ENCODE assay signal across 1 cellular context in the genomic region with DNA sequence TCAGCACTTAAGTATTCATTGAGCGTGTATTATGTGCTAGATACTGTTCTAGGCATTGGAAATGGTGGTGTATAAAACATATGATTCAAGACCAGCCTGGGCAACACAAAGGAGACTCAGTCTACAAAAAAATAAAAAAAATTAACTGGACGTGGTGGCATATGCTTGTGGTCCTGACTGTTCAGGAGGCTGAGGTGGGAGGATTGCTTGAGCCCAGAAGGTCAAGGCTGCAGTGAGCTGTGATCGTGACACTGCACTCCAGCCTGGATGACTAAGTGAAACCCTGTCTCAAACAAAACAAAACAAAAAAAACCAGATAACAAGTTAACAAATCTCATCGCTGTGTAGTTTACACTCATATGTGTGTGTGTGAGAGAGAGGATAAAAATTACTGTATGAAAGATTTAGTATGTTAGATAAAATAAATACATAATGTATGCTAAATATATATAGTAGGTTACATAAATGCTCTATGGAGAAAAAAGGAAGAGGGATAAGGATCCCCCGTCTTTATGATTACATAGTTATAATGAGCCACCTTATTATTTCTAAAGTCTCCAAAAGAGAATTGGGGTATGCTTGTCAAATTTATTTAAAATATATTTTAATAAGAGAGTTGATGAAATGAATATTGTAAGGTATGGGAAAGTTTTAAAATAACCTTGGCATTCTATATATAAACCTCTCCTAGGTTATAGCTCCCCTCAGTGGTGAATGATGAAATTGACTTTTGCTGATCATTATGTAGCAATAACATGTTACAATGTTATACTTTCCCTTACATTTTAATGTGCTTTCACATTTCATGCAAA.
A peak's percentile ranks its signal among the peaks of the same experiment; 100 is the strongest.
TF ChIP-seq lines count a peak whose summit lies in the region.

No MANE protein-coding gene starts in this region.

TF ChIP-seq in HepG2, 621 proteins besides CTCF, POLR2A, EP300 and RAD21 (continued from another document and continues in another):
- TF ChIP-seq SIX1 (CRISPR knock-in tag; IDR thresholded peaks at IDR 0.05; ENCODE audit: borderline replicate concordance): no peak
- TF ChIP-seq, protein P1, sequence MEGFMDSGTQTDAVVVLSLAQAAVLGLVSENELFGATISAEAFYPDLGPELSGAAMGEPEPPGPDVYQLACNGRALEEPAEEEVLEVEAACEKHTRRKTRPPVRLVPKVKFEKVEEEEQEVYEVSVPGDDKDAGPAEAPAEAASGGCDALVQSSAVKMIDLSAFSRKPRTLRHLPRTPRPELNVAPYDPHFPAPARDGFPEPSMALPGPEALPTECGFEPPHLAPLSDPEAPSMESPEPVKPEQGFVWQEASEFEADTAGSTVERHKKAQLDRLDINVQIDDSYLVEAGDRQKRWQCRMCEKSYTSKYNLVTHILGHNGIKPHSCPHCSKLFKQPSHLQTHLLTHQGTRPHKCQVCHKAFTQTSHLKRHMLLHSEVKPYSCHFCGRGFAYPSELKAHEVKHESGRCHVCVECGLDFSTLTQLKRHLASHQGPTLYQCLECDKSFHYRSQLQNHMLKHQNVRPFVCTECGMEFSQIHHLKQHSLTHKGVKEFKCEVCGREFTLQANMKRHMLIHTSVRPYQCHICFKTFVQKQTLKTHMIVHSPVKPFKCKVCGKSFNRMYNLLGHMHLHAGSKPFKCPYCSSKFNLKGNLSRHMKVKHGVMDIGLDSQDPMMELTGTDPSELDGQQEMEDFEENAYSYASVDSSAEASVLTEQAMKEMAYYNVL (CRISPR knock-in tag; IDR thresholded peaks at IDR 0.05; ENCODE audit: borderline replicate concordance): no peak
- TF ChIP-seq FOSL2 (CRISPR knock-in tag; IDR thresholded peaks at IDR 0.05): peak; percentile 90
- TF ChIP-seq, protein P2, sequence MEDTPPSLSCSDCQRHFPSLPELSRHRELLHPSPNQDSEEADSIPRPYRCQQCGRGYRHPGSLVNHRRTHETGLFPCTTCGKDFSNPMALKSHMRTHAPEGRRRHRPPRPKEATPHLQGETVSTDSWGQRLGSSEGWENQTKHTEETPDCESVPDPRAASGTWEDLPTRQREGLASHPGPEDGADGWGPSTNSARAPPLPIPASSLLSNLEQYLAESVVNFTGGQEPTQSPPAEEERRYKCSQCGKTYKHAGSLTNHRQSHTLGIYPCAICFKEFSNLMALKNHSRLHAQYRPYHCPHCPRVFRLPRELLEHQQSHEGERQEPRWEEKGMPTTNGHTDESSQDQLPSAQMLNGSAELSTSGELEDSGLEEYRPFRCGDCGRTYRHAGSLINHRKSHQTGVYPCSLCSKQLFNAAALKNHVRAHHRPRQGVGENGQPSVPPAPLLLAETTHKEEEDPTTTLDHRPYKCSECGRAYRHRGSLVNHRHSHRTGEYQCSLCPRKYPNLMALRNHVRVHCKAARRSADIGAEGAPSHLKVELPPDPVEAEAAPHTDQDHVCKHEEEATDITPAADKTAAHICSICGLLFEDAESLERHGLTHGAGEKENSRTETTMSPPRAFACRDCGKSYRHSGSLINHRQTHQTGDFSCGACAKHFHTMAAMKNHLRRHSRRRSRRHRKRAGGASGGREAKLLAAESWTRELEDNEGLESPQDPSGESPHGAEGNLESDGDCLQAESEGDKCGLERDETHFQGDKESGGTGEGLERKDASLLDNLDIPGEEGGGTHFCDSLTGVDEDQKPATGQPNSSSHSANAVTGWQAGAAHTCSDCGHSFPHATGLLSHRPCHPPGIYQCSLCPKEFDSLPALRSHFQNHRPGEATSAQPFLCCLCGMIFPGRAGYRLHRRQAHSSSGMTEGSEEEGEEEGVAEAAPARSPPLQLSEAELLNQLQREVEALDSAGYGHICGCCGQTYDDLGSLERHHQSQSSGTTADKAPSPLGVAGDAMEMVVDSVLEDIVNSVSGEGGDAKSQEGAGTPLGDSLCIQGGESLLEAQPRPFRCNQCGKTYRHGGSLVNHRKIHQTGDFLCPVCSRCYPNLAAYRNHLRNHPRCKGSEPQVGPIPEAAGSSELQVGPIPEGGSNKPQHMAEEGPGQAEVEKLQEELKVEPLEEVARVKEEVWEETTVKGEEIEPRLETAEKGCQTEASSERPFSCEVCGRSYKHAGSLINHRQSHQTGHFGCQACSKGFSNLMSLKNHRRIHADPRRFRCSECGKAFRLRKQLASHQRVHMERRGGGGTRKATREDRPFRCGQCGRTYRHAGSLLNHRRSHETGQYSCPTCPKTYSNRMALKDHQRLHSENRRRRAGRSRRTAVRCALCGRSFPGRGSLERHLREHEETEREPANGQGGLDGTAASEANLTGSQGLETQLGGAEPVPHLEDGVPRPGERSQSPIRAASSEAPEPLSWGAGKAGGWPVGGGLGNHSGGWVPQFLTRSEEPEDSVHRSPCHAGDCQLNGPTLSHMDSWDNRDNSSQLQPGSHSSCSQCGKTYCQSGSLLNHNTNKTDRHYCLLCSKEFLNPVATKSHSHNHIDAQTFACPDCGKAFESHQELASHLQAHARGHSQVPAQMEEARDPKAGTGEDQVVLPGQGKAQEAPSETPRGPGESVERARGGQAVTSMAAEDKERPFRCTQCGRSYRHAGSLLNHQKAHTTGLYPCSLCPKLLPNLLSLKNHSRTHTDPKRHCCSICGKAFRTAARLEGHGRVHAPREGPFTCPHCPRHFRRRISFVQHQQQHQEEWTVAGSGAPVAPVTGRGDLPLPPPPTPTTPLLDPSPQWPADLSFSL (CRISPR knock-in tag; IDR thresholded peaks at IDR 0.05): no peak
- TF ChIP-seq, protein P3, sequence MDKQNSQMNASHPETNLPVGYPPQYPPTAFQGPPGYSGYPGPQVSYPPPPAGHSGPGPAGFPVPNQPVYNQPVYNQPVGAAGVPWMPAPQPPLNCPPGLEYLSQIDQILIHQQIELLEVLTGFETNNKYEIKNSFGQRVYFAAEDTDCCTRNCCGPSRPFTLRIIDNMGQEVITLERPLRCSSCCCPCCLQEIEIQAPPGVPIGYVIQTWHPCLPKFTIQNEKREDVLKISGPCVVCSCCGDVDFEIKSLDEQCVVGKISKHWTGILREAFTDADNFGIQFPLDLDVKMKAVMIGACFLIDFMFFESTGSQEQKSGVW (CRISPR knock-in tag; IDR thresholded peaks at IDR 0.05; ENCODE audit: borderline replicate concordance): no peak
- TF ChIP-seq ZNF30 (CRISPR knock-in tag; IDR thresholded peaks at IDR 0.05): no peak
- peak; percentile 98 for TF ChIP-seq MAFG (CRISPR knock-in tag; IDR thresholded peaks at IDR 0.05)
- TF ChIP-seq ZNF652 (CRISPR knock-in tag; IDR thresholded peaks at IDR 0.05; ENCODE audit: borderline replicate concordance, low read depth): peak; percentile 52; the same call in 1 of the 2 replicates
- TF ChIP-seq ZNF816 (CRISPR knock-in tag; IDR thresholded peaks at IDR 0.05; ENCODE audit: borderline replicate concordance): peak; percentile 41; the same call in 1 of the 2 replicates
- no peak for TF ChIP-seq FIP1L1 (IDR thresholded peaks at IDR 0.05; ENCODE audit: borderline replicate concordance, insufficient read depth, low read depth, low read length)
- TF ChIP-seq, protein P4, sequence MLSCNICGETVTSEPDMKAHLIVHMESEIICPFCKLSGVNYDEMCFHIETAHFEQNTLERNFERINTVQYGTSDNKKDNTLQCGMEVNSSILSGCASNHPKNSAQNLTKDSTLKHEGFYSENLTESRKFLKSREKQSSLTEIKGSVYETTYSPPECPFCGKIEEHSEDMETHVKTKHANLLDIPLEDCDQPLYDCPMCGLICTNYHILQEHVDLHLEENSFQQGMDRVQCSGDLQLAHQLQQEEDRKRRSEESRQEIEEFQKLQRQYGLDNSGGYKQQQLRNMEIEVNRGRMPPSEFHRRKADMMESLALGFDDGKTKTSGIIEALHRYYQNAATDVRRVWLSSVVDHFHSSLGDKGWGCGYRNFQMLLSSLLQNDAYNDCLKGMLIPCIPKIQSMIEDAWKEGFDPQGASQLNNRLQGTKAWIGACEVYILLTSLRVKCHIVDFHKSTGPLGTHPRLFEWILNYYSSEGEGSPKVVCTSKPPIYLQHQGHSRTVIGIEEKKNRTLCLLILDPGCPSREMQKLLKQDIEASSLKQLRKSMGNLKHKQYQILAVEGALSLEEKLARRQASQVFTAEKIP (CRISPR knock-in tag; IDR thresholded peaks at IDR 0.05; ENCODE audit: borderline replicate concordance): no peak
- 0 out of 2 replicates have a peak, but pooled peaks have one; percentile 22 for TF ChIP-seq MBD4 (IDR thresholded peaks at IDR 0.05; ENCODE audit: borderline replicate concordance, low read length)
- peak; percentile 70 for TF ChIP-seq SAP130 (CRISPR knock-in tag; IDR thresholded peaks at IDR 0.05; ENCODE audit: low read depth)
- TF ChIP-seq, protein P5, sequence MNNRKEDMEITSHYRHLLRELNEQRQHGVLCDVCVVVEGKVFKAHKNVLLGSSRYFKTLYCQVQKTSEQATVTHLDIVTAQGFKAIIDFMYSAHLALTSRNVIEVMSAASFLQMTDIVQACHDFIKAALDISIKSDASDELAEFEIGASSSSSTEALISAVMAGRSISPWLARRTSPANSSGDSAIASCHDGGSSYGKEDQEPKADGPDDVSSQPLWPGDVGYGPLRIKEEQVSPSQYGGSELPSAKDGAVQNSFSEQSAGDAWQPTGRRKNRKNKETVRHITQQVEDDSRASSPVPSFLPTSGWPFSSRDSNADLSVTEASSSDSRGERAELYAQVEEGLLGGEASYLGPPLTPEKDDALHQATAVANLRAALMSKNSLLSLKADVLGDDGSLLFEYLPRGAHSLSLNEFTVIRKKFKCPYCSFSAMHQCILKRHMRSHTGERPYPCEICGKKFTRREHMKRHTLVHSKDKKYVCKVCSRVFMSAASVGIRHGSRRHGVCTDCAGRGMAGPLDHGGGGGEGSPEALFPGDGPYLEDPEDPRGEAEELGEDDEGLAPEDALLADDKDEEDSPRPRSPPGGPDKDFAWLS (CRISPR knock-in tag; IDR thresholded peaks at IDR 0.05; ENCODE audit: borderline replicate concordance): no peak
- TF ChIP-seq ZBTB21 (CRISPR knock-in tag; IDR thresholded peaks at IDR 0.05): no peak
- TF ChIP-seq, protein P6, sequence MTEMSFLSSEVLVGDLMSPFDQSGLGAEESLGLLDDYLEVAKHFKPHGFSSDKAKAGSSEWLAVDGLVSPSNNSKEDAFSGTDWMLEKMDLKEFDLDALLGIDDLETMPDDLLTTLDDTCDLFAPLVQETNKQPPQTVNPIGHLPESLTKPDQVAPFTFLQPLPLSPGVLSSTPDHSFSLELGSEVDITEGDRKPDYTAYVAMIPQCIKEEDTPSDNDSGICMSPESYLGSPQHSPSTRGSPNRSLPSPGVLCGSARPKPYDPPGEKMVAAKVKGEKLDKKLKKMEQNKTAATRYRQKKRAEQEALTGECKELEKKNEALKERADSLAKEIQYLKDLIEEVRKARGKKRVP (CRISPR knock-in tag; IDR thresholded peaks at IDR 0.05): peak in 1 of 2 experiments; percentile 22; a peak in 1 of 4 replicates
- TF ChIP-seq RNF2 (conservative IDR thresholded peaks at IDR 0.05; ENCODE audit: low read depth): no peak
- no peak for TF ChIP-seq KDM5B (CRISPR knock-in tag; IDR thresholded peaks at IDR 0.05; ENCODE audit: borderline replicate concordance)
- TF ChIP-seq ADNP (CRISPR knock-in tag; IDR thresholded peaks at IDR 0.05): 0 out of 2 replicates have a peak, but pooled peaks have one; percentile 62
- TF ChIP-seq ETV5 (CRISPR knock-in tag; IDR thresholded peaks at IDR 0.05; ENCODE audit: borderline replicate concordance): peak; percentile 27; the same call in 1 of the 2 replicates
- no peak for TF ChIP-seq REL (CRISPR knock-in tag; conservative IDR thresholded peaks at IDR 0.05)
- no peak for TF ChIP-seq SIX4 (CRISPR knock-in tag; IDR thresholded peaks at IDR 0.05)
- TF ChIP-seq, protein P7, sequence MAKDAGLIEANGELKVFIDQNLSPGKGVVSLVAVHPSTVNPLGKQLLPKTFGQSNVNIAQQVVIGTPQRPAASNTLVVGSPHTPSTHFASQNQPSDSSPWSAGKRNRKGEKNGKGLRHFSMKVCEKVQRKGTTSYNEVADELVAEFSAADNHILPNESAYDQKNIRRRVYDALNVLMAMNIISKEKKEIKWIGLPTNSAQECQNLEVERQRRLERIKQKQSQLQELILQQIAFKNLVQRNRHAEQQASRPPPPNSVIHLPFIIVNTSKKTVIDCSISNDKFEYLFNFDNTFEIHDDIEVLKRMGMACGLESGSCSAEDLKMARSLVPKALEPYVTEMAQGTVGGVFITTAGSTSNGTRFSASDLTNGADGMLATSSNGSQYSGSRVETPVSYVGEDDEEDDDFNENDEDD (CRISPR knock-in tag; IDR thresholded peaks at IDR 0.05; ENCODE audit: borderline replicate concordance): no peak
- no peak for TF ChIP-seq ZNF260 (CRISPR knock-in tag; IDR thresholded peaks at IDR 0.05; ENCODE audit: borderline replicate concordance, low read depth)
- TF ChIP-seq AHR (CRISPR knock-in tag; IDR thresholded peaks at IDR 0.05): no peak
- TF ChIP-seq, protein P8, sequence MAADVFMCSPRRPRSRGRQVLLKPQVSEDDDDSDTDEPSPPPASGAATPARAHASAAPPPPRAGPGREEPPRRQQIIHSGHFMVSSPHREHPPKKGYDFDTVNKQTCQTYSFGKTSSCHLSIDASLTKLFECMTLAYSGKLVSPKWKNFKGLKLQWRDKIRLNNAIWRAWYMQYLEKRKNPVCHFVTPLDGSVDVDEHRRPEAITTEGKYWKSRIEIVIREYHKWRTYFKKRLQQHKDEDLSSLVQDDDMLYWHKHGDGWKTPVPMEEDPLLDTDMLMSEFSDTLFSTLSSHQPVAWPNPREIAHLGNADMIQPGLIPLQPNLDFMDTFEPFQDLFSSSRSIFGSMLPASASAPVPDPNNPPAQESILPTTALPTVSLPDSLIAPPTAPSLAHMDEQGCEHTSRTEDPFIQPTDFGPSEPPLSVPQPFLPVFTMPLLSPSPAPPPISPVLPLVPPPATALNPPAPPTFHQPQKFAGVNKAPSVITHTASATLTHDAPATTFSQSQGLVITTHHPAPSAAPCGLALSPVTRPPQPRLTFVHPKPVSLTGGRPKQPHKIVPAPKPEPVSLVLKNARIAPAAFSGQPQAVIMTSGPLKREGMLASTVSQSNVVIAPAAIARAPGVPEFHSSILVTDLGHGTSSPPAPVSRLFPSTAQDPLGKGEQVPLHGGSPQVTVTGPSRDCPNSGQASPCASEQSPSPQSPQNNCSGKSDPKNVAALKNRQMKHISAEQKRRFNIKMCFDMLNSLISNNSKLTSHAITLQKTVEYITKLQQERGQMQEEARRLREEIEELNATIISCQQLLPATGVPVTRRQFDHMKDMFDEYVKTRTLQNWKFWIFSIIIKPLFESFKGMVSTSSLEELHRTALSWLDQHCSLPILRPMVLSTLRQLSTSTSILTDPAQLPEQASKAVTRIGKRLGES (CRISPR knock-in tag; IDR thresholded peaks at IDR 0.05; ENCODE audit: borderline replicate concordance): no peak
- no peak for TF ChIP-seq JUNB (CRISPR knock-in tag; IDR thresholded peaks at IDR 0.05; ENCODE audit: borderline replicate concordance)
- TF ChIP-seq EEA1 (CRISPR knock-in tag; IDR thresholded peaks at IDR 0.05; ENCODE audit: borderline replicate concordance): no peak
- TF ChIP-seq ZNF446 (CRISPR knock-in tag; IDR thresholded peaks at IDR 0.05): no peak
- TF ChIP-seq ZNF572 (CRISPR knock-in tag; IDR thresholded peaks at IDR 0.05): no peak
- no peak for TF ChIP-seq FOXM1 (CRISPR knock-in tag; IDR thresholded peaks at IDR 0.05)
- peak; percentile 97 for TF ChIP-seq POGZ (CRISPR knock-in tag; IDR thresholded peaks at IDR 0.05)
- TF ChIP-seq MXI1 (IDR thresholded peaks at IDR 0.05; ENCODE audit: borderline replicate concordance, low read depth, low read length): peak; percentile 48; the same call in 1 of the 3 replicates
- TF ChIP-seq TP53 (CRISPR knock-in tag; conservative IDR thresholded peaks at IDR 0.05): no peak
- TF ChIP-seq ERF (CRISPR knock-in tag; IDR thresholded peaks at IDR 0.05): peak; percentile 65; the same call in 1 of the 2 replicates
- TF ChIP-seq CAMTA2 (CRISPR knock-in tag; IDR thresholded peaks at IDR 0.05; ENCODE audit: borderline replicate concordance): no peak
- TF ChIP-seq, protein P9, sequence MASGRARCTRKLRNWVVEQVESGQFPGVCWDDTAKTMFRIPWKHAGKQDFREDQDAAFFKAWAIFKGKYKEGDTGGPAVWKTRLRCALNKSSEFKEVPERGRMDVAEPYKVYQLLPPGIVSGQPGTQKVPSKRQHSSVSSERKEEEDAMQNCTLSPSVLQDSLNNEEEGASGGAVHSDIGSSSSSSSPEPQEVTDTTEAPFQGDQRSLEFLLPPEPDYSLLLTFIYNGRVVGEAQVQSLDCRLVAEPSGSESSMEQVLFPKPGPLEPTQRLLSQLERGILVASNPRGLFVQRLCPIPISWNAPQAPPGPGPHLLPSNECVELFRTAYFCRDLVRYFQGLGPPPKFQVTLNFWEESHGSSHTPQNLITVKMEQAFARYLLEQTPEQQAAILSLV (CRISPR knock-in tag; IDR thresholded peaks at IDR 0.05; ENCODE audit: borderline replicate concordance): no peak
